ENCODE assay signal across 8 cellular contexts in the genomic region with DNA sequence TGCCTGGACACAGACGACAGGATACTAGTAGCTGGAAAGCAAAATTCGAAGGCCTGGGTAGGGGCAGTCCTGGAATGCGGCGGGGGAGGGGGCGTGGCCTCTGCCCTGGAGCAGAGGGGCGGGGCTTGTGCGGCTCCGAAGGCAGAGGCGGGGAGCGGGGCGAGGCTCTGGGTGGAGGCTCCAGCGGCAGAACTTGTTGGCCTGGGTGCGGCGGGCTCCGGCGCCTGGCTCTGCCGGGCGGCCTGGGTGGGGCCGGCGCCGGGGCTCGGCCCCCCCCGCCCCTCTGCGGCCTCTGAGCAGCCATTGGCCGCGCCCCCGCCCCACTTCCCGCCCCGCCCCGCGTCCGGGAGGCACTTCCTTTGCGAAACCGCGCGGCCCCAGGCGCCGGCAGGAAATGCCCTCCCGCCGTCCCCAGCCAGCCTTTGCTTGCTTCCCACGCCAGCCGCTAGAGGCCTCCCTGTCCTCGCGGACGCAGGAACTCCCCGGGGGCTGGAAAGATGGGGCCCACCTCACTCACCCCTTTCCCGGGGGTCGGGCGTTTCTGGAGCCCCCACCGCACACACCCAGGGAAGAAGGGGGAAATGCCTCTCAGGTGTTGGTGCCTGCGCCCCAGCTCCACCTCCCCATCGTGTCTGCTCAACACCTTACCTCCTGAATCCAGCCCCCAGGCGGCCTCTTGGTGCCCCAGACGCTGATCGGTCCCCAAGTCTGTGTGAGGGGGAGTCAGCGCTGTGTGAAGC. TPM values are rescaled to one million over a fixed set of nuclear protein-coding genes. Genes with fewer than 3 reads are reported as not detected.
DNase-seq lines count a peak whose midpoint lies in the region; ATAC-seq and TF ChIP-seq lines count a peak whose summit lies in the region.

No MANE protein-coding gene starts in this region.

- peaks cover 18% of the 10 kb centered on the region for H3K79me2 ChIP-seq in hepatocyte

- peak overlapping the region; percentile 82 for H3K4me2 ChIP-seq in hepatocyte

- peaks cover 50% of the 10 kb centered on the region for H3K4me1 ChIP-seq in hepatocyte (ENCODE audit: insufficient read depth)

- H3K9me2 ChIP-seq in hepatocyte (replicated peaks; ENCODE audit: insufficient read depth), result no peaks in the 10 kb centered on the region

- no peaks in the 10 kb centered on the region for H3K27me3 ChIP-seq in hepatocyte

- in situ Hi-C loops in astrocyte of the cerebellum (cut with HindIII; ENCODE audit: low sequenced_read_pairs), result no loop called here

- DNase-seq in 8988T, result peak; percentile 96
- peak; percentile 86 for DNase-seq in NCI-H2029 (lab: John Stamatoyannopoulos, UW)
- peak; percentile 87 for DNase-seq in T-helper 22 cell (ENCODE audit: low read depth)
- peak; percentile 70 for DNase-seq in astrocyte of the cerebellum (ENCODE audit: low read depth)
- peak; percentile 99 for DNase-seq in hepatocyte (ENCODE audit: low spot score)
- DNase-seq in retinal pigment epithelial cell (ENCODE audit: low read depth), result peak; percentile 78

- 3% methylated on average over 29 of the region's 56 CpGs for WGBS in hepatocyte (ENCODE audit: low lambda C conversion rate, missing lambda C conversion rate)

- no peaks in the 10 kb centered on the region for H3K36me3 ChIP-seq in hepatocyte (replicated peaks; ENCODE audit: insufficient read depth, low read depth)

- peak overlapping the region; percentile 94 for H3K27ac ChIP-seq in hepatocyte

- peak; percentile 72 for ATAC-seq in GM18517 (IDR thresholded peaks at IDR 0.05; ENCODE audit: unreplicated experiment)
- ATAC-seq in HG03025 (IDR thresholded peaks at IDR 0.05; ENCODE audit: low FRiP score, unreplicated experiment), result peak; percentile 78

- peak overlapping the region; percentile 11 for H2AFZ ChIP-seq in hepatocyte

- TF ChIP-seq CTCF in astrocyte of the cerebellum (IDR thresholded peaks at IDR 0.05; ENCODE audit: low read depth, low read length, missing control alignments) (peak; percentile 80), hepatocyte (IDR thresholded peaks at IDR 0.05; ENCODE audit: poor library complexity) (peak; percentile 85), retinal pigment epithelial cell (conservative IDR thresholded peaks at IDR 0.05; ENCODE audit: low read depth, low read length) (peak; percentile 80)

- H4K20me1 ChIP-seq in hepatocyte (ENCODE audit: insufficient read depth, poor library complexity, severe bottlenecking), result peaks cover 5% of the 10 kb centered on the region

- H3K9me3 ChIP-seq in hepatocyte (ENCODE audit: low read depth), result no peaks in the 10 kb centered on the region

- H3K4me3 ChIP-seq in astrocyte of the cerebellum (ENCODE audit: low read depth, low read length) (peak overlapping the region; percentile 40), hepatocyte (peak overlapping the region; percentile 27), retinal pigment epithelial cell (ENCODE audit: low read length) (peak overlapping the region; percentile 61)

RNA-seq across cellular contexts. Expression of a gene that starts 6.7 kb away (rescaled TPM):
- total RNA-seq in hepatocyte, result 124 and 142 TPM in 2 replicates
- polyA plus RNA-seq in hepatocyte, result 48.4 and 53.1 TPM in 2 replicates

RNA-seq across cellular contexts. Expression of a gene that starts 12.5 kb away (rescaled TPM):
- 218 and 261 TPM in 2 replicates for total RNA-seq in hepatocyte
- polyA plus RNA-seq in hepatocyte, result 151 and 160 TPM in 2 replicates

RNA-seq across cellular contexts. Expression of a gene that starts 24.3 kb away (rescaled TPM):
- 0.60 and 0.72 TPM in 2 replicates for total RNA-seq in hepatocyte
- polyA plus RNA-seq in hepatocyte, result 0.74 and 1.2 TPM in 2 replicates

RNA-seq across cellular contexts. Expression of a gene that starts 49.7 kb away (rescaled TPM):
- total RNA-seq in hepatocyte, result 0.33 TPM in 1 of 2 replicates, not detected in the other
- 0.39 and 0.70 TPM in 2 replicates for polyA plus RNA-seq in hepatocyte

Comparison
In these comparisons a context has a peak if more than half of its experiments do, and no peak if none do; other contexts are left out.
1. Peak in every context shown above with its lines: DNase-seq, ATAC-seq, H3K4me3 ChIP-seq and H3K27ac ChIP-seq.